In genomic region chr5:1807479-1808185, GRCh38 we compare ENCODE assay signal across 1 cellular context.
TF ChIP-seq lines count a peak whose summit lies in the region.

No MANE protein-coding gene starts in this region.

TF ChIP-seq in WTC11, 78 proteins besides CTCF, POLR2A, EP300 and RAD21 (continued from another document):
- TF ChIP-seq AR (CRISPR knock-in tag; IDR thresholded peaks at IDR 0.05) (no peak), MAX (CRISPR knock-in tag; IDR thresholded peaks at IDR 0.05) (no peak), ZNF219 (CRISPR knock-in tag; IDR thresholded peaks at IDR 0.05; ENCODE audit: borderline replicate concordance) (no peak), SMAD4 (CRISPR knock-in tag; IDR thresholded peaks at IDR 0.05) (no peak), PREB (CRISPR knock-in tag; IDR thresholded peaks at IDR 0.05; ENCODE audit: borderline replicate concordance) (no peak), JAZF1 (CRISPR knock-in tag; IDR thresholded peaks at IDR 0.05) (no peak), ESRRA (CRISPR knock-in tag; IDR thresholded peaks at IDR 0.05; ENCODE audit: borderline replicate concordance) (no peak), SP1 (CRISPR knock-in tag; conservative IDR thresholded peaks at IDR 0.05) (no peak), CDX4 (CRISPR knock-in tag; IDR thresholded peaks at IDR 0.05; ENCODE audit: borderline replicate concordance) (no peak), ELF4 (CRISPR knock-in tag; IDR thresholded peaks at IDR 0.05; ENCODE audit: low read depth) (no peak), NFE2L1 (CRISPR knock-in tag; IDR thresholded peaks at IDR 0.05) (no peak), ZNF423 (CRISPR knock-in tag; IDR thresholded peaks at IDR 0.05) (no peak), MYBL2 (CRISPR knock-in tag; IDR thresholded peaks at IDR 0.05) (no peak), ZNF512 (CRISPR knock-in tag; IDR thresholded peaks at IDR 0.05; ENCODE audit: borderline replicate concordance) (no peak), ZNF263 (CRISPR knock-in tag; IDR thresholded peaks at IDR 0.05; ENCODE audit: low read depth) (no peak), ZBTB21 (CRISPR knock-in tag; IDR thresholded peaks at IDR 0.05; ENCODE audit: borderline replicate concordance) (no peak)
